Comparison of ENCODE assay signal across 20 cellular contexts in genomic region chr2:94979406-94980375, GRCh38. TPM values are rescaled to one million over a fixed set of nuclear protein-coding genes. Genes with fewer than 3 reads are reported as not detected.
"Had no signal": no experiment of that assay in that cellular context is flagged by ENCODE, and none has a peak within 500 bp of the region (broad histone marks: within the 10 kb centered on the region; RNA-seq: fewer than 3 reads in every experiment).

No MANE protein-coding gene starts in this region.

- H3K27ac Mint-ChIP-seq: endodermal cell; naive thymus-derived CD4-positive, alpha-beta T cell; nephron progenitor cell; type B pancreatic cell had no signal

- H3K27ac ChIP-seq: coronary artery, neutrophil, stomach had no signal

- H3K4me3 ChIP-seq: coronary artery, stomach had no signal

- H3K36me3 ChIP-seq: neutrophil, stomach had no signal

- H3K4me3 Mint-ChIP-seq: endodermal cell; naive thymus-derived CD4-positive, alpha-beta T cell; nephron progenitor cell; type B pancreatic cell had no signal

- H3K4me1 ChIP-seq: stomach had no signal

- H3K4me1 Mint-ChIP-seq: endodermal cell; naive thymus-derived CD4-positive, alpha-beta T cell had no signal

- H3K9me3 ChIP-seq: neutrophil, stomach had no signal

- DNase-seq: effector CD4-positive, alpha-beta T cell; endodermal cell; islet precursor cell; mammary epithelial cell; naive thymus-derived CD4-positive, alpha-beta T cell; nephron progenitor cell; small intestine; stimulated activated CD4-positive, alpha-beta T cell treated with anti-CD3 and anti-CD28 coated beads, Interleukin-12 subunit alpha, Interleukin-12 subunit beta, amount 100 ng/mL, for 4 hours; stimulated activated naive CD4-positive, alpha-beta T cell; stomach had no signal

- ATAC-seq: left lobe of liver; naive thymus-derived CD4-positive, alpha-beta T cell had no signal

- H3K36me3 Mint-ChIP-seq: naive thymus-derived CD4-positive, alpha-beta T cell; type B pancreatic cell had no signal

- H3K9me3 Mint-ChIP-seq: type B pancreatic cell had no signal

RNA-seq across cellular contexts. Expression of gene MAL, which starts 45.8 kb away (rescaled TPM):
- total RNA-seq: dermis microvascular lymphatic vessel endothelial cell, endodermal cell, fibroblast of lung, frontal cortex, mammary epithelial cell, mesenteric fat pad, osteoblast, pulmonary artery endothelial cell had no signal
